26 cellular contexts compared by ENCODE assay signal in the genomic region with DNA sequence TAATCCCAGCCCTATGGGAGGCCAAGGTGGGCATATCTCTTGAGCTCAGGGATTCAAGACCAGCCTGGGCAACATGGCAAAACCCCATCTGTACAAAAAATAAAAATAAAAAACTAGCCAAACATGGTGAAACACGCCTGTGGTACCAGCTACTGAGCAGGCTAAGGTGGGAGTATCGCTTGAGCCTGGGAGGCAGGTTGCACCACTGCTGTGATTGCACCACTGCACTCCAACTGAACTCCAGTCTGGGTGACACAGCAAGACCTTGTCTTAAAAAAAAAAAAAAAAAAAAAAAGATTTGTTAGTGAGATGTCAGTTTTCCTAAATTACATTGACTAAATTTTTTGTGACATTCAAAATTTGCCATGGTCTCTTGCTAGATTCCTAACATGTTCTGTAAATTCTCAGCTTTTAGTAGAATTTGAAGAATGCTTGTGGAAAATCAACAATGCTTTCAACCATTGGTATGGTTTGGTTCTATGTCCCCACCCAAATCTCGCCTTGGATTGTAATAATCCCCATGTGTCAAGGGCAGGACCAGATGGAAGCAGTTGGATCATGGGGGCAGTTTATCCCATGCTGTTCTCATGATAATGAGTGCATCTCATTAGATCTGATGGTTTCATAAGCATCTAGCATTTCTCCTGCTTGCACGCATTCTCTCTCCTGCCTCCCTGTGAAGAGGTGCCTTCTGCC.
DNase-seq lines count a peak whose midpoint lies in the region; ATAC-seq, FAIRE-seq and TF ChIP-seq lines count a peak whose summit lies in the region.
"Had no signal": no experiment of that assay in that cellular context is flagged by ENCODE, and none has a peak within 500 bp of the region (broad histone marks: within the 10 kb centered on the region; RNA-seq: fewer than 3 reads in every experiment).

No MANE protein-coding gene starts in this region.

- TF ChIP-seq CTCF in heart left ventricle (IDR thresholded peaks at IDR 0.05) (no peak), breast epithelium (IDR thresholded peaks at IDR 0.05) (no peak), right lobe of liver (IDR thresholded peaks at IDR 0.05) (no peak)

- ATAC-seq in right cardiac atrium = no peak
- no peak for ATAC-seq in heart left ventricle
- ATAC-seq in right lobe of liver = peak; percentile 67 to 86 (median 72)
- no peak for ATAC-seq in HG02970 (IDR thresholded peaks at IDR 0.05; ENCODE audit: low FRiP score, unreplicated experiment)

- H3K9me3 ChIP-seq in right cardiac atrium (ENCODE audit: control insufficient read depth, low read length) = no peaks in the 10 kb centered on the region
- no peaks in the 10 kb centered on the region for H3K9me3 ChIP-seq in heart left ventricle
- no peaks in the 10 kb centered on the region for H3K9me3 ChIP-seq in breast epithelium
- H3K9me3 ChIP-seq in right lobe of liver = no peaks in the 10 kb centered on the region
- H3K9me3 ChIP-seq: esophagus muscularis mucosa, MG63 had no signal

- H3K4me3 ChIP-seq in right cardiac atrium (ENCODE audit: low read length) (no peak overlapping the region), heart left ventricle (no peak overlapping the region), breast epithelium (no peak overlapping the region), right lobe of liver (no peak overlapping the region)
- H3K4me3 ChIP-seq: esophagus muscularis mucosa, MG63 had no signal

- FAIRE-seq in H54 (lab: Jason Lieb, UNC) = no peak
- FAIRE-seq: GM12892 had no signal

- 92% methylated on average over 4 of the region's 4 CpGs for WGBS in right cardiac atrium
- WGBS in heart left ventricle, 4 donors = 97 to 98% (median 98%) methylated on average over 4 of the region's 4 CpGs
- WGBS in right lobe of liver (ENCODE audit: insufficient coverage, low coverage, low lambda C conversion rate, missing lambda C conversion rate) = 62% methylated on average over 4 of the region's 4 CpGs

- no peak for TF ChIP-seq POLR2A in heart left ventricle (IDR thresholded peaks at IDR 0.05)
- TF ChIP-seq POLR2A in breast epithelium (IDR thresholded peaks at IDR 0.05) = no peak
- TF ChIP-seq POLR2A in right lobe of liver (IDR thresholded peaks at IDR 0.05) = no peak
- no peak for TF ChIP-seq POLR2A in H54 (IDR thresholded peaks at IDR 0.05; ENCODE audit: low read depth, low read length)

- H3K27me3 ChIP-seq in right cardiac atrium (ENCODE audit: control insufficient read depth, insufficient read depth) (no peaks in the 10 kb centered on the region), heart left ventricle (no peaks in the 10 kb centered on the region), breast epithelium (no peaks in the 10 kb centered on the region), right lobe of liver (no peaks in the 10 kb centered on the region)
- H3K27me3 ChIP-seq: esophagus muscularis mucosa, MG63 had no signal

- intact Hi-C loops in right cardiac atrium (cut with DNase I) (no loop called here), heart left ventricle (cut with DNase I) (no loop called here), breast epithelium (cut with DNase I; ENCODE audit: low total_unique reads) (no loop called here), right lobe of liver (cut with DNase I) (no loop called here)

- peak in 2 of 3 donors; percentile 17 to 18 for DNase-seq in right cardiac atrium
- DNase-seq in heart left ventricle = no peak
- DNase-seq in breast epithelium (ENCODE audit: low spot score in 2 of 2) = no peak
- peak; percentile 50 to 85 (median 70) for DNase-seq in right lobe of liver
- DNase-seq in activated effector memory CD4-positive, alpha-beta T cell treated with anti-CD3 and anti-CD28 coated beads, Interleukin-2, amount 50 U/mL, for 16 hours = no peak
- no peak for DNase-seq in activated CD4-positive, CD25-positive, alpha-beta regulatory T cell treated with anti-CD3 and anti-CD28 coated beads, Interleukin-2, amount 50 U/mL, for 72 hours
- no peak for DNase-seq in H54 (ENCODE audit: insufficient read length, low spot score)
- DNase-seq: ACHN; activated CD4-positive, alpha-beta T cell treated with anti-CD3 and anti-CD28 coated beads, Interleukin-2, amount 10 ng/mL, durations not matched to agents 7 days and 5 days; activated CD8-positive, alpha-beta memory T cell treated with anti-CD3 and anti-CD28 coated beads, Interleukin-2, amount 50 U/mL, for 4 hours; activated gamma-delta T cell; amniotic stem cell; caudate nucleus; CD4-positive, CD25-positive, alpha-beta regulatory T cell; DMS53; H9; immature natural killer cell; MG63; NCI-H2029; NCI-H510A; RPMI8226; stimulated activated CD4-positive, alpha-beta T cell treated with anti-CD3 and anti-CD28 coated beads, Interleukin-4, amount 100 ng/mL, for 1 hour had no signal

- no peaks in the 10 kb centered on the region for H3K36me3 ChIP-seq in heart left ventricle
- no peaks in the 10 kb centered on the region for H3K36me3 ChIP-seq in breast epithelium
- no peaks in the 10 kb centered on the region for H3K36me3 ChIP-seq in right lobe of liver
- H3K36me3 ChIP-seq: esophagus muscularis mucosa, MG63 had no signal

- H3K4me1 ChIP-seq in right cardiac atrium (ENCODE audit: control insufficient read depth, insufficient read depth, low read length) (no peaks in the 10 kb centered on the region), heart left ventricle (peaks cover 0 to 42% (median 10%) of the 10 kb centered on the region in 12 donors), breast epithelium (no peaks in the 10 kb centered on the region), right lobe of liver (peaks cover 0 to 29% (median 8%) of the 10 kb centered on the region in 4 donors)
- H3K4me1 ChIP-seq: parathyroid adenoma had no signal

- no peak overlapping the region for H3K27ac ChIP-seq in right cardiac atrium (ENCODE audit: low read length)
- H3K27ac ChIP-seq in heart left ventricle = peak overlapping the region in 1 of 12 donors; percentile 42
- H3K27ac ChIP-seq in breast epithelium = peak overlapping the region; percentile 22 to 66
- peak overlapping the region in 1 of 3 donors; percentile 76 for H3K27ac ChIP-seq in right lobe of liver
- H3K27ac ChIP-seq: parathyroid adenoma had no signal

Comparison
In these comparisons a context has a peak if more than half of its experiments do, and no peak if none do; other contexts are left out.
1. DNase-seq: peak in right cardiac atrium (2 of 3) and right lobe of liver (3 of 3); none in heart left ventricle (0 of 5), breast epithelium (0 of 2), activated effector memory CD4-positive, alpha-beta T cell treated with anti-CD3 and anti-CD28 coated beads, Interleukin-2, amount 50 U/mL, for 16 hours (single experiment), activated CD4-positive, CD25-positive, alpha-beta regulatory T cell treated with anti-CD3 and anti-CD28 coated beads, Interleukin-2, amount 50 U/mL, for 72 hours (single experiment) and H54 (single experiment).
2. ATAC-seq: peak in right lobe of liver (4 of 4); none in right cardiac atrium (0 of 2), heart left ventricle (0 of 4) and HG02970 (single experiment).